Comparison of ENCODE assay signal across 40 cellular contexts in the genomic region with DNA sequence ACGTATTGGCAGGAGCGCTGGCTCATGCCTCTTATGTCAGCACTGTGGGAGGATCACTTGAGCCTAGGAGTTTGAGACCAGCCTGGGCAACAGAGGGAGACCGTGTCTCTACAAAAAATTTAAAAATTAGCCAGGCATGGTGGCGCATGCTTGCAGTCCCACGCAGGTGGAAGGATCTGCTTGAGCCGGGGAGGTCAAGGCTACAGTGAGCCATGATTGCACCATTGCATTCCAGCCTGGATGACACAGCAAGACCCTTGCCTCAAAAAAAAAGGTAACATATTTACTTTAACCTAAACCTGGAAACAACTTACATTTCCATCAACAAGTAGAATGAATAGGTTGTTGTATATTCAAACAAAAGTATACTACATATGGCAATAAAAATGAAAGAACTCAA.
"Had no signal": no experiment of that assay in that cellular context is flagged by ENCODE, and none has a peak within 500 bp of the region (broad histone marks: within the 10 kb centered on the region; RNA-seq: fewer than 3 reads in every experiment).

No MANE protein-coding gene starts in this region.

- H3K4me3 ChIP-seq: adrenal gland, ascending aorta, body of pancreas, breast epithelium, cardiac muscle cell had no signal

- H3K4me1 Mint-ChIP-seq: activated naive CD4-positive, alpha-beta T cell treated with anti-CD3 and anti-CD28 coated beads, Interleukin-2, amount 10 ng/mL, durations not matched to agents 7 days and 5 days; activated naive CD4-positive, alpha-beta T cell treated with anti-CD3 and anti-CD28 coated beads, Interleukin-2, amount 50 U/mL, for 24 hours; activated naive CD8-positive, alpha-beta T cell treated with anti-CD3 and anti-CD28 coated beads for 36 hours; activated naive CD8-positive, alpha-beta T cell treated with anti-CD3 and anti-CD28 coated beads, Interleukin-2, amount 10 ng/mL, durations not matched to agents 7 days and 5 days; activated naive CD8-positive, alpha-beta T cell treated with anti-CD3 and anti-CD28 coated beads, Interleukin-2, amount 50 U/mL, for 24 hours; activated T-helper 17 cell treated with anti-CD3 and anti-CD28 coated beads, Interleukin-2, amount 50 U/mL, for 72 hours; brain; central memory CD8-positive, alpha-beta T cell had no signal

- DNase-seq: activated effector memory CD4-positive, alpha-beta T cell treated with anti-CD3 and anti-CD28 coated beads, Interleukin-2, amount 50 U/mL, for 16 hours; activated effector memory CD4-positive, alpha-beta T cell treated with Interleukin-2 at 50 U/mL for 16 hours; activated gamma-delta T cell; activated gamma-delta T cell treated with Interleukin-2 at 50 U/mL for 16 hours; activated naive CD4-positive, alpha-beta T cell; activated naive CD4-positive, alpha-beta T cell treated with anti-CD3 and anti-CD28 coated beads for 36 hours; activated naive CD4-positive, alpha-beta T cell treated with anti-CD3 and anti-CD28 coated beads, Interleukin-2, amount 10 ng/mL, durations not matched to agents 7 days and 5 days; activated naive CD4-positive, alpha-beta T cell treated with anti-CD3 and anti-CD28 coated beads, Interleukin-2, amount 50 U/mL, for 16 hours; activated naive CD4-positive, alpha-beta T cell treated with Interleukin-2 at 50 U/mL for 16 hours; activated naive CD8-positive, alpha-beta T cell treated with anti-CD3 and anti-CD28 coated beads for 36 hours; activated naive CD8-positive, alpha-beta T cell treated with anti-CD3 and anti-CD28 coated beads, Interleukin-2, amount 10 ng/mL, durations not matched to agents 7 days and 5 days; activated naive CD8-positive, alpha-beta T cell treated with anti-CD3 and anti-CD28 coated beads, Interleukin-2, amount 50 U/mL, for 24 hours; activated T-cell treated with anti-CD3 and anti-CD28 coated beads, Interleukin-2, amount 50 U/mL, for 1 hour; activated T-cell treated with anti-CD3 and anti-CD28 coated beads, Interleukin-2, amount 50 U/mL, for 24 hours; activated T-cell treated with anti-CD3 and anti-CD28 coated beads, Interleukin-2, amount 50 U/mL, for 4 hours; activated T-cell treated with anti-CD3 and anti-CD28 coated beads, Interleukin-2, amount 50 U/mL, for 48 hours; activated T-cell treated with anti-CD3 and anti-CD28 coated beads, Interleukin-2, amount 50 U/mL, for 72 hours; adrenal gland; amniotic stem cell; amygdala; anterior cingulate cortex; aorta; body of pancreas; brain microvascular endothelial cell; caudate nucleus; central memory CD4-positive, alpha-beta T cell; cerebellar nuclear complex had no signal

- H3K36me3 ChIP-seq: breast epithelium had no signal

- FAIRE-seq: astrocyte, bronchial epithelial cell had no signal

- H3K27me3 Mint-ChIP-seq: activated naive CD4-positive, alpha-beta T cell treated with anti-CD3 and anti-CD28 coated beads, Interleukin-2, amount 10 ng/mL, durations not matched to agents 7 days and 5 days; activated naive CD4-positive, alpha-beta T cell treated with anti-CD3 and anti-CD28 coated beads, Interleukin-2, amount 50 U/mL, for 24 hours; activated naive CD8-positive, alpha-beta T cell; activated naive CD8-positive, alpha-beta T cell treated with anti-CD3 and anti-CD28 coated beads for 36 hours; activated naive CD8-positive, alpha-beta T cell treated with anti-CD3 and anti-CD28 coated beads, Interleukin-2, amount 10 ng/mL, durations not matched to agents 7 days and 5 days; activated naive CD8-positive, alpha-beta T cell treated with anti-CD3 and anti-CD28 coated beads, Interleukin-2, amount 50 U/mL, for 24 hours; activated T-cell treated with anti-CD3 and anti-CD28 coated beads, Interleukin-2, amount 50 U/mL, for 24 hours; activated T-helper 17 cell treated with anti-CD3 and anti-CD28 coated beads, Interleukin-2, amount 50 U/mL, for 72 hours; brain; central memory CD8-positive, alpha-beta T cell had no signal

- H3K4me1 ChIP-seq: adrenal gland, ascending aorta, body of pancreas, breast epithelium had no signal

- H3K9me3 Mint-ChIP-seq: activated naive CD4-positive, alpha-beta T cell treated with anti-CD3 and anti-CD28 coated beads, Interleukin-2, amount 50 U/mL, for 24 hours; activated naive CD8-positive, alpha-beta T cell treated with anti-CD3 and anti-CD28 coated beads, Interleukin-2, amount 10 ng/mL, durations not matched to agents 7 days and 5 days; activated T-cell treated with anti-CD3 and anti-CD28 coated beads, Interleukin-2, amount 50 U/mL, for 72 hours; central memory CD8-positive, alpha-beta T cell had no signal

- H3K27ac ChIP-seq: adrenal gland, ascending aorta, body of pancreas, brain microvascular endothelial cell, breast epithelium, cardiac muscle cell had no signal

- H3K27me3 ChIP-seq: adrenal gland, ascending aorta, body of pancreas, brain microvascular endothelial cell, breast epithelium, cardiac muscle cell had no signal

- H3K4me3 Mint-ChIP-seq: activated naive CD4-positive, alpha-beta T cell treated with anti-CD3 and anti-CD28 coated beads for 36 hours; activated naive CD4-positive, alpha-beta T cell treated with anti-CD3 and anti-CD28 coated beads, Interleukin-2, amount 10 ng/mL, durations not matched to agents 7 days and 5 days; activated naive CD4-positive, alpha-beta T cell treated with anti-CD3 and anti-CD28 coated beads, Interleukin-2, amount 50 U/mL, for 24 hours; activated naive CD8-positive, alpha-beta T cell; activated naive CD8-positive, alpha-beta T cell treated with anti-CD3 and anti-CD28 coated beads for 36 hours; activated naive CD8-positive, alpha-beta T cell treated with anti-CD3 and anti-CD28 coated beads, Interleukin-2, amount 10 ng/mL, durations not matched to agents 7 days and 5 days; activated naive CD8-positive, alpha-beta T cell treated with anti-CD3 and anti-CD28 coated beads, Interleukin-2, amount 50 U/mL, for 24 hours; activated T-cell treated with anti-CD3 and anti-CD28 coated beads, Interleukin-2, amount 50 U/mL, for 24 hours; activated T-cell treated with anti-CD3 and anti-CD28 coated beads, Interleukin-2, amount 50 U/mL, for 4 hours; activated T-cell treated with anti-CD3 and anti-CD28 coated beads, Interleukin-2, amount 50 U/mL, for 72 hours; activated T-helper 1 cell treated with anti-CD3 and anti-CD28 coated beads, Interleukin-12 subunit alpha, Interleukin-12 subunit beta, Interleukin-2, Interleukin-4 antibody, amounts not matched to agents 30 ng/mL and 10 ng/mL and 1 ng/mL, durations not matched to agents 14 hours and 24 hours and 36 hours; activated T-helper 17 cell treated with anti-CD3 and anti-CD28 coated beads, Interleukin-2, amount 50 U/mL, for 72 hours; brain; central memory CD8-positive, alpha-beta T cell had no signal

- H3K27ac Mint-ChIP-seq: activated naive CD4-positive, alpha-beta T cell treated with anti-CD3 and anti-CD28 coated beads for 36 hours; activated naive CD4-positive, alpha-beta T cell treated with anti-CD3 and anti-CD28 coated beads, Interleukin-2, amount 10 ng/mL, durations not matched to agents 7 days and 5 days; activated naive CD4-positive, alpha-beta T cell treated with anti-CD3 and anti-CD28 coated beads, Interleukin-2, amount 50 U/mL, for 24 hours; activated naive CD4-positive, alpha-beta T cell treated with anti-CD3 and anti-CD28 coated beads, Interleukin-2, amount 50 U/mL, for 72 hours; activated naive CD8-positive, alpha-beta T cell; activated naive CD8-positive, alpha-beta T cell treated with anti-CD3 and anti-CD28 coated beads for 36 hours; activated naive CD8-positive, alpha-beta T cell treated with anti-CD3 and anti-CD28 coated beads, Interleukin-2, amount 10 ng/mL, durations not matched to agents 7 days and 5 days; activated naive CD8-positive, alpha-beta T cell treated with anti-CD3 and anti-CD28 coated beads, Interleukin-2, amount 50 U/mL, for 24 hours; activated T-cell treated with anti-CD3 and anti-CD28 coated beads, Interleukin-2, amount 50 U/mL, for 24 hours; activated T-cell treated with anti-CD3 and anti-CD28 coated beads, Interleukin-2, amount 50 U/mL, for 72 hours; activated T-helper 1 cell treated with anti-CD3 and anti-CD28 coated beads, Interleukin-12 subunit alpha, Interleukin-12 subunit beta, Interleukin-2, Interleukin-4 antibody, amounts not matched to agents 30 ng/mL and 10 ng/mL and 1 ng/mL, durations not matched to agents 14 hours and 24 hours and 36 hours; activated T-helper 17 cell treated with anti-CD3 and anti-CD28 coated beads, Interleukin-2, amount 50 U/mL, for 72 hours; activated T-helper 2 cell treated with anti-CD3 and anti-CD28 coated beads, Interferon-gamma antibody, Interleukin-2, Interleukin-4, amounts not matched to agents 10 μg/mL and 5 μg/mL and 100 μg/mL, durations not matched to agents 14 hours and 24 hours and 36 hours; brain had no signal

- ATAC-seq: activated naive CD4-positive, alpha-beta T cell treated with anti-CD3 and anti-CD28 coated beads, Interleukin-2, amount 50 U/mL, for 72 hours; activated naive CD8-positive, alpha-beta T cell treated with anti-CD3 and anti-CD28 coated beads, Interleukin-2, amount 50 U/mL, for 24 hours; activated T-cell treated with anti-CD3 and anti-CD28 coated beads, Interleukin-2, amount 50 U/mL, for 4 hours; activated T-cell treated with anti-CD3 and anti-CD28 coated beads, Interleukin-2, amount 50 U/mL, for 72 hours; activated T-helper 17 cell treated with anti-CD3 and anti-CD28 coated beads, Interleukin-2, amount 50 U/mL, for 72 hours; body of pancreas had no signal
